In the genomic region with DNA sequence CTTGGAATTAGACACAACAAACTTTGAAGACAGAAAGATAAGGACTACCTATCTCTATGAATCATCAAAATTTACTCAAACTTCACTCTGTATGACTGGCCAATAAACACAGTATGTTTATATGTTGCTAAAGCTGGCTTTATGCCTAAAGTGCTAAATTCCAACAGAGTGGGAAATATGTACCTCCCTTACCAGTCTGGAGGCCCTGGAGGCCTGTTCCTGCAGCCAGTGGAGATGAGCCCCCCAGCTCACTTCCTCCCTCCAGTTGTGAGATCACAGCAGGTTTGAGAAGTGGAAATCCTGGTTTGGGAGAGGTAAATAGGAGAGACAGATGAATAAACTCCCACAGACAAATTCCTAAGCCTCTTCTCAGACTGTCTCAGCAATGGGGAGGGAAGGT, we compare ENCODE assay signal across 36 cellular contexts. TPM values are rescaled to one million over a fixed set of nuclear protein-coding genes. Genes with fewer than 3 reads are reported as not detected.
"Had no signal": no experiment of that assay in that cellular context is flagged by ENCODE, and none has a peak within 500 bp of the region (broad histone marks: within the 10 kb centered on the region; RNA-seq: fewer than 3 reads in every experiment).

No MANE protein-coding gene starts in this region.

- H3K27me3 Mint-ChIP-seq: activated CD4-positive, alpha-beta T cell treated with anti-CD3 and anti-CD28 coated beads for 36 hours; activated CD4-positive, alpha-beta T cell treated with anti-CD3 and anti-CD28 coated beads, Interleukin-2, amount 10 ng/mL, durations not matched to agents 7 days and 5 days; activated naive CD4-positive, alpha-beta T cell treated with anti-CD3 and anti-CD28 coated beads, Interleukin-2, amount 50 U/mL, for 24 hours; activated naive CD8-positive, alpha-beta T cell treated with anti-CD3 and anti-CD28 coated beads, Interleukin-2, amount 10 ng/mL, durations not matched to agents 7 days and 5 days; activated T-cell treated with anti-CD3 and anti-CD28 coated beads, Interleukin-2, amount 50 U/mL, for 24 hours had no signal

- H3K4me1 Mint-ChIP-seq: activated CD4-positive, alpha-beta T cell treated with anti-CD3 and anti-CD28 coated beads for 36 hours; activated CD4-positive, alpha-beta T cell treated with anti-CD3 and anti-CD28 coated beads, Interleukin-2, amount 10 ng/mL, durations not matched to agents 7 days and 5 days; activated naive CD4-positive, alpha-beta T cell treated with anti-CD3 and anti-CD28 coated beads, Interleukin-2, amount 50 U/mL, for 24 hours; activated naive CD8-positive, alpha-beta T cell treated with anti-CD3 and anti-CD28 coated beads, Interleukin-2, amount 10 ng/mL, durations not matched to agents 7 days and 5 days had no signal

- DNase-seq: activated CD4-positive, alpha-beta T cell treated with anti-CD3 and anti-CD28 coated beads for 36 hours; activated CD4-positive, alpha-beta T cell treated with anti-CD3 and anti-CD28 coated beads, Interleukin-2, amount 10 ng/mL, durations not matched to agents 7 days and 5 days; activated CD4-positive, alpha-beta T cell treated with anti-CD3 and anti-CD28 coated beads, Interleukin-2, amount 50 U/mL, for 48 hours; activated CD8-positive, alpha-beta T cell treated with anti-CD3 and anti-CD28 coated beads, Interleukin-2, amount 10 ng/mL, durations not matched to agents 7 days and 5 days; activated gamma-delta T cell; activated naive CD4-positive, alpha-beta T cell treated with Interleukin-2 at 50 U/mL for 16 hours; activated naive CD8-positive, alpha-beta T cell treated with anti-CD3 and anti-CD28 coated beads, Interleukin-2, amount 10 ng/mL, durations not matched to agents 7 days and 5 days; activated T-cell treated with anti-CD3 and anti-CD28 coated beads, Interleukin-2, amount 50 U/mL, for 24 hours; body of pancreas; NCI-H1092 treated with DMSO at 0.1 percent for 48 hours; NCI-H1417; NCI-H146; NCI-H187; NCI-H2081; NCI-H2171 treated with DMSO at 0.1 percent for 48 hours; NCI-H2227 treated with DMSO at 0.1 percent for 48 hours; NCI-H446 treated with DMSO at 0.1 percent for 48 hours; NCI-H524; NCI-H69; NK-92 treated with Interleukin-12 subunit alpha and Interleukin-12 subunit beta, amount 100 ng/mL, for 24 hours; PC-9; SIG-M5; T1000 had no signal

- H3K27me3 ChIP-seq: body of pancreas, breast epithelium had no signal

- H3K27ac ChIP-seq: body of pancreas, breast epithelium, KMS-11, PC-9, RWPE1 had no signal

- H3K27ac Mint-ChIP-seq: activated CD4-positive, alpha-beta T cell treated with anti-CD3 and anti-CD28 coated beads for 36 hours; activated CD4-positive, alpha-beta T cell treated with anti-CD3 and anti-CD28 coated beads, Interleukin-2, amount 10 ng/mL, durations not matched to agents 7 days and 5 days; activated CD8-positive, alpha-beta T cell treated with anti-CD3 and anti-CD28 coated beads, Interleukin-2, amount 10 ng/mL, durations not matched to agents 7 days and 5 days; activated naive CD4-positive, alpha-beta T cell treated with anti-CD3 and anti-CD28 coated beads, Interleukin-2, amount 50 U/mL, for 24 hours; activated naive CD8-positive, alpha-beta T cell treated with anti-CD3 and anti-CD28 coated beads, Interleukin-2, amount 10 ng/mL, durations not matched to agents 7 days and 5 days; activated T-cell treated with anti-CD3 and anti-CD28 coated beads, Interleukin-2, amount 50 U/mL, for 24 hours; activated T-helper 2 cell treated with anti-CD3 and anti-CD28 coated beads, Interferon-gamma antibody, Interleukin-2, Interleukin-4, amounts not matched to agents 10 μg/mL and 5 μg/mL and 100 μg/mL, durations not matched to agents 14 hours and 24 hours and 36 hours had no signal

- H3K9ac ChIP-seq: KMS-11 had no signal

- H2AFZ ChIP-seq: PC-9 had no signal

- H3K4me3 ChIP-seq: body of pancreas, breast epithelium, PC-9 had no signal

- H3K4me2 ChIP-seq: KMS-11, PC-9 had no signal

- H3K4me1 ChIP-seq: body of pancreas, breast epithelium had no signal

- H3K4me3 Mint-ChIP-seq: activated CD4-positive, alpha-beta T cell treated with anti-CD3 and anti-CD28 coated beads for 36 hours; activated CD4-positive, alpha-beta T cell treated with anti-CD3 and anti-CD28 coated beads, Interleukin-2, amount 10 ng/mL, durations not matched to agents 7 days and 5 days; activated CD8-positive, alpha-beta T cell treated with anti-CD3 and anti-CD28 coated beads, Interleukin-2, amount 10 ng/mL, durations not matched to agents 7 days and 5 days; activated naive CD4-positive, alpha-beta T cell treated with anti-CD3 and anti-CD28 coated beads, Interleukin-2, amount 50 U/mL, for 24 hours; activated naive CD8-positive, alpha-beta T cell treated with anti-CD3 and anti-CD28 coated beads, Interleukin-2, amount 10 ng/mL, durations not matched to agents 7 days and 5 days; activated T-cell treated with anti-CD3 and anti-CD28 coated beads, Interleukin-2, amount 50 U/mL, for 24 hours had no signal

RNA-seq across cellular contexts. Expression of a gene that starts 11.2 kb away (rescaled TPM):
- total RNA-seq: activated CD4-positive, alpha-beta T cell treated with anti-CD3 and anti-CD28 coated beads for 36 hours; activated CD4-positive, alpha-beta T cell treated with anti-CD3 and anti-CD28 coated beads, Interleukin-2, amount 10 ng/mL, durations not matched to agents 7 days and 5 days; activated CD8-positive, alpha-beta T cell treated with anti-CD3 and anti-CD28 coated beads, Interleukin-2, amount 10 ng/mL, durations not matched to agents 7 days and 5 days; activated naive CD8-positive, alpha-beta T cell treated with anti-CD3 and anti-CD28 coated beads, Interleukin-2, amount 10 ng/mL, durations not matched to agents 7 days and 5 days; activated T-helper 2 cell treated with anti-CD3 and anti-CD28 coated beads, Interferon-gamma antibody, Interleukin-2, Interleukin-4, amounts not matched to agents 10 μg/mL and 5 μg/mL and 100 μg/mL, durations not matched to agents 14 hours and 24 hours and 36 hours; astrocyte; body of pancreas; breast epithelium; cardiac septum; LHCN-M2; PC-9; Right ventricle myocardium inferior; SK-MEL-5; T-helper 1 cell treated with Interleukin-12 subunit alpha and Interleukin-12 subunit beta and Interleukin-4 antibody, amounts not matched to agents 30 ng/mL and 1 ng/mL, for 36 hours; T-helper 2 cell treated with Interferon-gamma antibody and Interleukin-4, amounts not matched to agents 100 ng/mL and 5 ng/mL, for 36 hours had no signal
- polyA plus RNA-seq: adipose tissue had no signal
